Comparison of ENCODE assay signal across 1 cellular context in genomic region chr4:80235451-80235850, GRCh38.
TF ChIP-seq lines count a peak whose summit lies in the region.

No MANE protein-coding gene starts in this region.

TF ChIP-seq in IMR-90, 13 proteins besides CTCF, POLR2A, EP300 and RAD21:
- TF ChIP-seq FOS (IDR thresholded peaks at IDR 0.05; ENCODE audit: low read depth, low read length) (peak; percentile 7; the same call in 1 of the 2 replicates), MAFK (IDR thresholded peaks at IDR 0.05; ENCODE audit: low read depth, low read length) (no peak)
TF ChIP-seq in IMR-90: peak in this region for 1.
